ENCODE assay signal across 3 cellular contexts in genomic region chr12:124210991-124211577, GRCh38.
TF ChIP-seq lines count a peak whose summit lies in the region.

No MANE protein-coding gene starts in this region.

TF ChIP-seq in HepG2, 621 proteins besides CTCF, POLR2A, EP300 and RAD21:
- no peak for TF ChIP-seq FOXO4 (CRISPR knock-in tag; conservative IDR thresholded peaks at IDR 0.05)
- no peak for TF ChIP-seq ZNF749 (CRISPR knock-in tag; IDR thresholded peaks at IDR 0.05; ENCODE audit: borderline replicate concordance)
- TF ChIP-seq KLF6 (CRISPR knock-in tag; IDR thresholded peaks at IDR 0.05), result no peak
- no peak for TF ChIP-seq TSC22D2 (CRISPR knock-in tag; IDR thresholded peaks at IDR 0.05; ENCODE audit: borderline replicate concordance)
- TF ChIP-seq RBM39 (IDR thresholded peaks at IDR 0.05; ENCODE audit: low read depth, low read length, poor library complexity, severe bottlenecking), result no peak
- no peak for TF ChIP-seq MTF1 (CRISPR knock-in tag; IDR thresholded peaks at IDR 0.05)
- peak; percentile 77; the same call in 1 of the 2 replicates for TF ChIP-seq ZNF12 (CRISPR knock-in tag; IDR thresholded peaks at IDR 0.05)
TF ChIP-seq in HepG2: peak in this region for 1.

TF ChIP-seq in K562, 482 proteins besides CTCF, POLR2A, EP300 and RAD21:
- TF ChIP-seq MTF1 (CRISPR knock-in tag; IDR thresholded peaks at IDR 0.05; ENCODE audit: borderline replicate concordance) (no peak), ZNF12 (CRISPR knock-in tag; IDR thresholded peaks at IDR 0.05) (peak; percentile 92)

TF ChIP-seq in SK-N-SH, 30 proteins besides CTCF, POLR2A, EP300 and RAD21:
- TF ChIP-seq MXI1 (IDR thresholded peaks at IDR 0.05; ENCODE audit: low read depth, low read length) (no peak), MEF2A (IDR thresholded peaks at IDR 0.05; ENCODE audit: borderline replicate concordance, low read depth) (no peak), FOSL2 (IDR thresholded peaks at IDR 0.05; ENCODE audit: borderline replicate concordance, low read depth) (no peak), RFX5 (IDR thresholded peaks at IDR 0.05; ENCODE audit: low read length) (no peak), FOXM1 (IDR thresholded peaks at IDR 0.05; ENCODE audit: low read depth) (no peak)
- TF ChIP-seq, protein P1, sequence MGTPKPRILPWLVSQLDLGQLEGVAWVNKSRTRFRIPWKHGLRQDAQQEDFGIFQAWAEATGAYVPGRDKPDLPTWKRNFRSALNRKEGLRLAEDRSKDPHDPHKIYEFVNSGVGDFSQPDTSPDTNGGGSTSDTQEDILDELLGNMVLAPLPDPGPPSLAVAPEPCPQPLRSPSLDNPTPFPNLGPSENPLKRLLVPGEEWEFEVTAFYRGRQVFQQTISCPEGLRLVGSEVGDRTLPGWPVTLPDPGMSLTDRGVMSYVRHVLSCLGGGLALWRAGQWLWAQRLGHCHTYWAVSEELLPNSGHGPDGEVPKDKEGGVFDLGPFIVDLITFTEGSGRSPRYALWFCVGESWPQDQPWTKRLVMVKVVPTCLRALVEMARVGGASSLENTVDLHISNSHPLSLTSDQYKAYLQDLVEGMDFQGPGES (IDR thresholded peaks at IDR 0.05; ENCODE audit: low read depth, low read length), result no peak
